ENCODE assay signal across 22 cellular contexts in the genomic region with DNA sequence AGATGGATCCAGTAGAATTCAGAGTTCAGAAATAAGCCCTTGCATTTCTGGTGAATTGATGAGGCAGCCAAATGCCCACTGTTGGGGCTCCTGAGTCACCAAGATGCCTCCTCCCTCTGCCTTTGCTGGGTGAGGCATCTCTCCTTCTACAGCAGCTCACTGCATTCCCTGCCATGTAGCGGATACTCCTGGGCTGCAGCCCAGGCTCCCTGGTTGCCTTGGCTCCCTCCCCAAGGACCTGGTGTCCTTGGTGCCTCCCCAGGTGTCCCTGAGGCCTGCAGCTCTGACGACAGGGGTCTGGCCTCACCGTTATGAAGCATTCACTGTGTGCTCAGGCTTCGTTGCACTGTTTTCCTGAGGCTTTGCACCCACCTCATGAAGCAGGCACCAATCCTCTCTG. TPM values are rescaled to one million over a fixed set of nuclear protein-coding genes. Genes with fewer than 3 reads are reported as not detected.
"Had no signal": no experiment of that assay in that cellular context is flagged by ENCODE, and none has a peak within 500 bp of the region (broad histone marks: within the 10 kb centered on the region; RNA-seq: fewer than 3 reads in every experiment).

No MANE protein-coding gene starts in this region.

- H3K27ac Mint-ChIP-seq: nephron progenitor cell; stimulated activated memory B cell treated with anti-CD40 and anti-IgM and Interleukin-4, amounts not matched to agents 10 μg/mL and 1 μg/mL and 100 μg/mL, for 72 hours; stimulated activated naive CD8-positive, alpha-beta T cell treated with anti-CD3 and anti-CD28 coated beads, Interleukin-15, amount 100 ng/mL, for 72 hours had no signal

- H3K9me3 Mint-ChIP-seq: nephron progenitor cell; stimulated activated memory B cell treated with anti-CD40 and anti-IgM and Interleukin-4, amounts not matched to agents 10 μg/mL and 1 μg/mL and 100 μg/mL, for 72 hours; stimulated activated naive CD8-positive, alpha-beta T cell treated with anti-CD3 and anti-CD28 coated beads, Interleukin-15, amount 100 ng/mL, for 72 hours had no signal

- H3K36me3 ChIP-seq: heart left ventricle, right lobe of liver, thoracic aorta, transverse colon had no signal

- ATAC-seq: esophagus mucosa; left lung; right lobe of liver; stimulated activated memory B cell treated with anti-CD40 and anti-IgM and Interleukin-4, amounts not matched to agents 10 μg/mL and 1 μg/mL and 100 μg/mL, for 72 hours; stimulated activated naive CD8-positive, alpha-beta T cell treated with anti-CD3 and anti-CD28 coated beads, Interleukin-15, amount 100 ng/mL, for 72 hours had no signal

- H3K27ac ChIP-seq: heart left ventricle, left lung, right lobe of liver, thoracic aorta, transverse colon had no signal

- H3K9me3 ChIP-seq: heart left ventricle, left lung, right lobe of liver, thoracic aorta, transverse colon had no signal

- H3K27me3 ChIP-seq: heart left ventricle, right lobe of liver, transverse colon had no signal

- DNase-seq: effector memory CD4-positive, alpha-beta T cell; heart left ventricle; hippocampal formation; islet precursor cell; left lung; mesenchymal stem cell; midbrain; nephron progenitor cell; posterior cingulate gyrus; right lobe of liver; stimulated activated CD4-positive, alpha-beta T cell treated with anti-CD3 and anti-CD28 coated beads, Interleukin-4, amount 100 ng/mL, for 1 hour; stimulated activated CD8-positive, alpha-beta memory T cell treated with anti-CD3 and anti-CD28 coated beads, Interleukin-4, amount 100 ng/mL, for 48 hours; stimulated activated naive CD8-positive, alpha-beta T cell treated with anti-CD3 and anti-CD28 coated beads, Interleukin-15, amount 100 ng/mL, for 72 hours; transverse colon had no signal

- H3K4me3 ChIP-seq: heart left ventricle, left lung, lung, right lobe of liver, thoracic aorta, transverse colon had no signal

- H3K4me3 Mint-ChIP-seq: nephron progenitor cell; stimulated activated memory B cell treated with anti-CD40 and anti-IgM and Interleukin-4, amounts not matched to agents 10 μg/mL and 1 μg/mL and 100 μg/mL, for 72 hours; stimulated activated naive CD8-positive, alpha-beta T cell treated with anti-CD3 and anti-CD28 coated beads, Interleukin-15, amount 100 ng/mL, for 72 hours had no signal

- H3K27me3 Mint-ChIP-seq: stimulated activated memory B cell treated with anti-CD40 and anti-IgM and Interleukin-4, amounts not matched to agents 10 μg/mL and 1 μg/mL and 100 μg/mL, for 72 hours had no signal

- H3K4me1 ChIP-seq: right lobe of liver had no signal

RNA-seq across cellular contexts. Expression of a gene that starts 54.5 kb away (rescaled TPM):
- total RNA-seq: fibroblast of lung, glomerular endothelial cell, osteocyte, right lobe of liver, subcutaneous adipose tissue had no signal
- polyA plus RNA-seq: fibroblast of lung had no signal
